In the genomic region with DNA sequence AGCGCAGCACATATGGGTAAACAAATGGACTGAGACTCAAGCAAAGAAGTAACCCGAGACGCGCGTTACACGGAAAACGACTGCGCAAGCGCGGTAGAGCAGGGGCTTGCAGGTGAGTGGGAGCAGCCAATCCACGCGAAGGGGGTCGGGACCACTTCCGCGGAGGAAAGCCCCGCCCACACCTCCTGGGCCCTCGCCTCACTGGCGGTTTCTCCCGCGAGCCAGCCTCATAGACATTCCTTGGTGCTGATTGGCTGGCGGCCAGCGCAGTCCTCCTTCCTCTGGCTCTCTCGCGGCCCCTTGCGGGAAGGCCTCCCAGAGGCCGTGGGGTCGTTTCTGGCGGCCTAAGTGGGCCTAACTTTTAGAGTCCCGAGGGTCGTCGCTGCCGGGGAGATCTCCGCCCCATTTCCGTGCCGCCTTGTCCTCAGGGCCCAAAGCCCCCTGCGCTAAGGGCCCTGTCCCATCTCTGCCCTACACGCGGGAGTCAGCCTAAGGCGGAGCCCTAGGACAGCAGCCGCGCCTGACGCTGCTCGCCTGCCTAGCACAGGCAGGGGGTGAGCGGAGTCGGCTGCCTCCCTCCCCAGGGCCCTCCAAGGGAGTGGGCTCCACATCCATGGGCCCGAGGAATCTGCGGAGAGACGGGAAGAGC, we compare ENCODE assay signal across 7 cellular contexts. TPM values are rescaled to one million over a fixed set of nuclear protein-coding genes. Genes with fewer than 3 reads are reported as not detected.
DNase-seq lines count a peak whose midpoint lies in the region; ATAC-seq and TF ChIP-seq lines count a peak whose summit lies in the region.

No MANE protein-coding gene starts in this region.

- H3K36me3 ChIP-seq in lung (ENCODE audit: control insufficient read depth in 2 of 2, insufficient read depth in 2 of 2, low read length in 2 of 2) = no peaks in the 10 kb centered on the region

- peak overlapping the region; percentile 54 to 55 for H3K27ac ChIP-seq in lung (ENCODE audit: low read depth in 1 of 2, low read length in 1 of 2)

- no peaks in the 10 kb centered on the region for H3K9me3 ChIP-seq in lung (ENCODE audit: control insufficient read depth in 2 of 2, insufficient read depth in 1 of 2, low read length in 1 of 2)

- no peaks in the 10 kb centered on the region for H3K27me3 ChIP-seq in lung (ENCODE audit: control insufficient read depth, insufficient read depth)

- ATAC-seq in GM18858 (IDR thresholded peaks at IDR 0.05; ENCODE audit: unreplicated experiment) = peak; percentile 93
- peak; percentile 96 for ATAC-seq in HG03066 (IDR thresholded peaks at IDR 0.05; ENCODE audit: low read depth, unreplicated experiment)
- ATAC-seq in lung (ENCODE audit: insufficient read depth, low FRiP score) = peak; percentile 99

- TF ChIP-seq CTCF in lung (IDR thresholded peaks at IDR 0.05; ENCODE audit: control extremely low read depth, extremely low read depth) = no peak

- H3K4me1 ChIP-seq in lung (ENCODE audit: control insufficient read depth in 2 of 2, insufficient read depth in 2 of 2, low read length in 2 of 2) = peaks cover 0 to 3% of the 10 kb centered on the region in 2 donors

- DNase-seq in NCI-H2227 treated with DMSO at 0.1 percent for 48 hours (lab: John Stamatoyannopoulos, UW) (peak; percentile 92), lung (ENCODE audit: low spot score) (peak; percentile 98)
- DNase-seq in activated CD8-positive, alpha-beta memory T cell treated with anti-CD3 and anti-CD28 coated beads for 1 hour (ENCODE audit: extremely low read depth in 1 of 2, low read depth in 1 of 2) = peak; percentile 90 to 95
- peak; percentile 96 for DNase-seq in effector CD8-positive, alpha-beta T cell (lab: John Stamatoyannopoulos, UW)
- DNase-seq in stimulated activated CD4-positive, alpha-beta T cell treated with anti-CD3 and anti-CD28 coated beads, TNF-alpha, amount 100 ng/mL, for 1 hour (ENCODE audit: low read depth in 3 of 3, low spot score in 1 of 3) = peak; percentile 87 to 97 (median 92)

- WGBS in lung, 2 donors = 6 to 8% methylated on average over 48 of the region's 48 CpGs

- peak overlapping the region; percentile 58 for H3K4me3 ChIP-seq in lung

RNA-seq across cellular contexts. Expression of gene FXYD4, which starts 9.1 kb away (rescaled TPM):
- total RNA-seq in lung = 1 to 10 TPM in 1 of 2 donors, not detected in 1; 3.9 TPM
- polyA plus RNA-seq in lung = 1 to 10 TPM in 1 of 2 donors, under 1 TPM in 1; 0.65 to 2.9 TPM

RNA-seq across cellular contexts. Expression of gene HNRNPF, which starts 46.7 kb away (rescaled TPM):
- 100 to 1,000 TPM; 130 to 221 TPM for total RNA-seq in lung
- polyA plus RNA-seq in lung = 100 to 1,000 TPM in 1 of 2 donors, 10 to 100 TPM in 1; 79.1 to 237 TPM

Comparison
In these comparisons a context has a peak if more than half of its experiments do, and no peak if none do; other contexts are left out.
1. Peak in every context shown above with its lines: DNase-seq, ATAC-seq, H3K4me3 ChIP-seq and H3K27ac ChIP-seq.